ENCODE assay signal across 21 cellular contexts in the genomic region with DNA sequence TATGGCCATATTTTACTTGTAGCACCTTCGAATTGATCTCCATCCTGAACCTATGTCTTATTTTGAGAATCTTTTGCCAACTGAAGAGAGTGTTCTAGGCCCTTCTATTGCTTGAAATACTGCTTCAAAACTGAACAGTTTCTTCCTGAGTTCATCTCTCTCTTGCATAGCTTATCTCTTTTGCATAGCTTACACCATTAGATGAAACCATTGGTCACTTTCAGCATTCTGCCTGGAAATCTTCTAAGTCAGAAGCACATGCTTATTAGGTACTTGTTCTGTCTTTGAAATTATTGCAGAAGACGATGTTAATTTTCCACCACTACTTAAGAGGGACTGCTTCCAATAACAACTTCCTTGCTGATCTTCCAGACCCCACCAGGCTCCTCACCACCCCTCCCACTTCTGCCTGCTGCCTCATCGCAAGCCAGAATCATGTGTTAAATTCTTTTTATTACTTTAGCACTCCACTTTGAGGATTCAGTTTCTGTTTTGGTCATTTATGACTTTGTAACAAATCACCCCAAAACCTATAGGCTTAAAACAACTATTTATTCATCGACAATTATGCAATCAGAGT.
DNase-seq lines count a peak whose midpoint lies in the region; ATAC-seq and TF ChIP-seq lines count a peak whose summit lies in the region.
"Had no signal": no experiment of that assay in that cellular context is flagged by ENCODE, and none has a peak within 500 bp of the region (broad histone marks: within the 10 kb centered on the region; RNA-seq: fewer than 3 reads in every experiment).

No MANE protein-coding gene starts in this region.

- H3K27me3 ChIP-seq in H9 (ENCODE audit: insufficient read depth, low read length), result no peaks in the 10 kb centered on the region
- no peaks in the 10 kb centered on the region for H3K27me3 ChIP-seq in heart right ventricle
- H3K27me3 ChIP-seq: right lobe of liver, stomach had no signal

- H3K23me2 ChIP-seq in H9 (ENCODE audit: insufficient read length, low read depth, low read length, poor library complexity, severe bottlenecking), result no peaks in the 10 kb centered on the region

- no peak overlapping the region for H2BK5ac ChIP-seq in H9 (ENCODE audit: insufficient read length, low read length)

- no peak overlapping the region for H4K5ac ChIP-seq in H9 (ENCODE audit: insufficient read length, low read depth, low read length)

- H3K9me3 Mint-ChIP-seq in H9 (no peaks in the 10 kb centered on the region), brain (peaks cover 0 to 2% (median 0%) of the 10 kb centered on the region in 5 experiments), osteocyte (ENCODE audit: unreplicated experiment) (no peaks in the 10 kb centered on the region)
- H3K9me3 Mint-ChIP-seq in activated CD4-positive, alpha-beta T cell treated with anti-CD3 and anti-CD28 coated beads for 36 hours (ENCODE audit: low read depth), result no peaks in the 10 kb centered on the region

- H4K20me1 ChIP-seq in H9 (ENCODE audit: control insufficient read depth, insufficient read depth, insufficient read length), result no peaks in the 10 kb centered on the region

- H3K36me3 Mint-ChIP-seq in H9 (ENCODE audit: insufficient read depth in 1 of 3, low read depth in 3 of 3), result no peaks in the 10 kb centered on the region
- H3K36me3 Mint-ChIP-seq in brain, result no peaks in the 10 kb centered on the region
- H3K36me3 Mint-ChIP-seq in osteocyte (ENCODE audit: unreplicated experiment), result no peaks in the 10 kb centered on the region
- H3K36me3 Mint-ChIP-seq in activated CD4-positive, alpha-beta T cell treated with anti-CD3 and anti-CD28 coated beads for 36 hours (ENCODE audit: low read depth), result no peaks in the 10 kb centered on the region
- H3K36me3 Mint-ChIP-seq: CD4-positive, CD25-positive, alpha-beta regulatory T cell had no signal

- H3K4me2 ChIP-seq in H9 (ENCODE audit: insufficient read depth, insufficient read length, low read length), result no peak overlapping the region

- no peak for DNase-seq in H9
- DNase-seq in heart right ventricle, result no peak
- DNase-seq in osteocyte (ENCODE audit: extremely low spot score, unreplicated experiment), result no peak
- DNase-seq in NCI-H2081 (lab: John Stamatoyannopoulos, UW), result no peak
- DNase-seq in stimulated activated naive CD4-positive, alpha-beta T cell treated with Interleukin-2 at 50 U/mL for 16 hours (lab: John Stamatoyannopoulos, UW), result no peak
- no peak for DNase-seq in activated CD4-positive, alpha-beta T cell treated with anti-CD3 and anti-CD28 coated beads for 36 hours
- DNase-seq: activated CD4-positive, alpha-beta T cell treated with anti-CD3 and anti-CD28 coated beads, Interleukin-2, amount 50 U/mL, for 48 hours; activated naive CD4-positive, alpha-beta T cell; CD4-positive, CD25-positive, alpha-beta regulatory T cell; dermis blood vessel endothelial cell; DMS53; MM.1S; NCI-H1694; NCI-H226; NK-92 treated with Interleukin-12 subunit alpha and Interleukin-12 subunit beta, amount 100 ng/mL, for 24 hours; right lobe of liver; RPMI8226; stimulated activated CD4-positive, alpha-beta T cell treated with anti-CD3 and anti-CD28 coated beads, Interleukin-1b, Interleukin-23, amount 100 ng/mL, for 48 hours; stomach had no signal

- intact Hi-C loops in heart right ventricle (cut with DNase I), result no loop called here
- intact Hi-C loops in activated CD4-positive, alpha-beta T cell treated with anti-CD3 and anti-CD28 coated beads for 36 hours (cut with DNase I, micrococcal nuclease), result no loop called here

- H3K9me3 ChIP-seq in H9 (ENCODE audit: control insufficient read depth, low read depth, low read length) (no peaks in the 10 kb centered on the region), heart right ventricle (no peaks in the 10 kb centered on the region)
- H3K9me3 ChIP-seq: right lobe of liver, stomach had no signal

- H3T11ph ChIP-seq in H9 (ENCODE audit: low read length), result no peak overlapping the region

- POLR2A ChIA-PET in activated CD4-positive, alpha-beta T cell treated with anti-CD3 and anti-CD28 coated beads for 36 hours (lab: Charles Lee), result no interaction called here

- no peak overlapping the region for H2BK120ac ChIP-seq in H9 (ENCODE audit: low read depth, low read length, poor library complexity, severe bottlenecking)

- no peak overlapping the region for H3K4me3 Mint-ChIP-seq in H9
- H3K4me3 Mint-ChIP-seq in brain, result no peak overlapping the region
- no peak overlapping the region for H3K4me3 Mint-ChIP-seq in osteocyte (ENCODE audit: unreplicated experiment)
- H3K4me3 Mint-ChIP-seq in activated CD4-positive, alpha-beta T cell treated with anti-CD3 and anti-CD28 coated beads for 36 hours, result no peak overlapping the region
- H3K4me3 Mint-ChIP-seq: CD4-positive, CD25-positive, alpha-beta regulatory T cell had no signal

- H3K14ac ChIP-seq in H9 (ENCODE audit: insufficient read depth, low read length), result no peak overlapping the region

- no peak overlapping the region for H4K8ac ChIP-seq in H9 (replicated peaks; ENCODE audit: insufficient read length, low read depth, low read length)

- TF ChIP-seq CTCF in H9 (conservative IDR thresholded peaks at IDR 0.05) (no peak), brain (conservative IDR thresholded peaks at IDR 0.05) (no peak), heart right ventricle (IDR thresholded peaks at IDR 0.05) (no peak), osteocyte (IDR thresholded peaks at IDR 0.05) (no peak)

- no peak overlapping the region for H2BK12ac ChIP-seq in H9 (ENCODE audit: insufficient read length, low read depth, low read length)

- H3K27ac ChIP-seq in H9 (ENCODE audit: insufficient read length, low read depth, low read length), result no peak overlapping the region
- peak overlapping the region in 6 of 10 donors; percentile 5 to 67 (median 48) for H3K27ac ChIP-seq in heart right ventricle
- H3K27ac ChIP-seq: right lobe of liver had no signal

- peaks cover 13 to 15% of the 10 kb centered on the region in 2 experiments for H3K4me1 Mint-ChIP-seq in H9
- peaks cover 70% of the 10 kb centered on the region for H3K4me1 Mint-ChIP-seq in brain
- peaks cover 39% of the 10 kb centered on the region for H3K4me1 Mint-ChIP-seq in osteocyte (ENCODE audit: unreplicated experiment)
- no peaks in the 10 kb centered on the region for H3K4me1 Mint-ChIP-seq in activated CD4-positive, alpha-beta T cell treated with anti-CD3 and anti-CD28 coated beads for 36 hours
- H3K4me1 Mint-ChIP-seq: CD4-positive, CD25-positive, alpha-beta regulatory T cell had no signal

- no peak overlapping the region for H2AFZ ChIP-seq in H9 (ENCODE audit: low read length)

- no peak overlapping the region for H2AK5ac ChIP-seq in H9 (ENCODE audit: insufficient read length, low read length)

- no peak overlapping the region for H3K23ac ChIP-seq in H9 (ENCODE audit: insufficient read length, low read depth, low read length)

- no peak overlapping the region for H3K4me3 ChIP-seq in heart right ventricle
- H3K4me3 ChIP-seq: right lobe of liver, stomach had no signal

- no peak overlapping the region for H3K56ac ChIP-seq in H9 (ENCODE audit: insufficient read length, low read depth, low read length)

- no peak overlapping the region for H2BK15ac ChIP-seq in H9 (ENCODE audit: low read depth, low read length)

- H3K4ac ChIP-seq in H9 (ENCODE audit: low read depth, low read length), result no peak overlapping the region

- H3K27me3 Mint-ChIP-seq in H9 (ENCODE audit: low read depth) (no peaks in the 10 kb centered on the region), brain (no peaks in the 10 kb centered on the region), osteocyte (ENCODE audit: unreplicated experiment) (no peaks in the 10 kb centered on the region)
- no peaks in the 10 kb centered on the region for H3K27me3 Mint-ChIP-seq in activated CD4-positive, alpha-beta T cell treated with anti-CD3 and anti-CD28 coated beads for 36 hours
- H3K27me3 Mint-ChIP-seq: CD4-positive, CD25-positive, alpha-beta regulatory T cell had no signal

- peak in 5 of 8 donors; percentile 17 to 32 (median 28) for ATAC-seq in heart right ventricle
- no peak for ATAC-seq in HG02623 (IDR thresholded peaks at IDR 0.05; ENCODE audit: unreplicated experiment)
- ATAC-seq in activated CD4-positive, alpha-beta T cell treated with anti-CD3 and anti-CD28 coated beads for 36 hours, result no peak

- no peak overlapping the region for H3K9ac ChIP-seq in H9 (ENCODE audit: extremely low read depth, insufficient read length, low read length)

- H3K79me1 ChIP-seq in H9 (ENCODE audit: insufficient read depth, low read depth, low read length, poor library complexity, severe bottlenecking), result no peaks in the 10 kb centered on the region

- no peak overlapping the region for H2BK20ac ChIP-seq in H9 (ENCODE audit: low read depth, low read length, poor library complexity, severe bottlenecking)

- H3K18ac ChIP-seq in H9 (ENCODE audit: insufficient read length, low read depth, low read length), result no peak overlapping the region

- peaks cover 0 to 5% (median 0%) of the 10 kb centered on the region in 9 donors for H3K36me3 ChIP-seq in heart right ventricle
- H3K36me3 ChIP-seq: right lobe of liver, stomach had no signal

- no CpG with 5 or more reads among the region's 4 CpGs for WGBS in H9 (ENCODE audit: extremely low coverage, insufficient read length, low lambda C conversion rate)
- 61 to 70% methylated on average over 4 of the region's 4 CpGs for WGBS in heart right ventricle, 2 donors

- H4K91ac ChIP-seq in H9 (ENCODE audit: insufficient read length, low read depth, low read length), result no peak overlapping the region

- H3K4me1 ChIP-seq in H9 (ENCODE audit: insufficient read depth, low read length) (no peaks in the 10 kb centered on the region), heart right ventricle (peaks cover 0 to 35% (median 20%) of the 10 kb centered on the region in 9 donors)
- H3K4me1 ChIP-seq: right lobe of liver had no signal

- H3K27ac Mint-ChIP-seq in H9, result peak overlapping the region; percentile 7 to 58 (median 9); a peak in 3 of 7 replicates
- peak overlapping the region in 4 of 5 experiments; percentile 20 to 91 (median 50) for H3K27ac Mint-ChIP-seq in brain
- H3K27ac Mint-ChIP-seq in osteocyte (ENCODE audit: unreplicated experiment), result peak overlapping the region; percentile 58
- H3K27ac Mint-ChIP-seq in activated CD4-positive, alpha-beta T cell treated with anti-CD3 and anti-CD28 coated beads for 36 hours, result no peak overlapping the region
- H3K27ac Mint-ChIP-seq: CD4-positive, CD25-positive, alpha-beta regulatory T cell had no signal

- no peaks in the 10 kb centered on the region for H3K79me2 ChIP-seq in H9 (ENCODE audit: insufficient read depth, low read length)

- CTCF ChIA-PET in activated CD4-positive, alpha-beta T cell treated with anti-CD3 and anti-CD28 coated beads for 36 hours (lab: Charles Lee), result no interaction called here

Comparison
In these comparisons a context has a peak if more than half of its experiments do, and no peak if none do; other contexts are left out.
1. ATAC-seq: peak in heart right ventricle (5 of 8); none in HG02623 (single experiment) and activated CD4-positive, alpha-beta T cell treated with anti-CD3 and anti-CD28 coated beads for 36 hours (single experiment).